ENCODE assay signal across 19 cellular contexts in the genomic region with DNA sequence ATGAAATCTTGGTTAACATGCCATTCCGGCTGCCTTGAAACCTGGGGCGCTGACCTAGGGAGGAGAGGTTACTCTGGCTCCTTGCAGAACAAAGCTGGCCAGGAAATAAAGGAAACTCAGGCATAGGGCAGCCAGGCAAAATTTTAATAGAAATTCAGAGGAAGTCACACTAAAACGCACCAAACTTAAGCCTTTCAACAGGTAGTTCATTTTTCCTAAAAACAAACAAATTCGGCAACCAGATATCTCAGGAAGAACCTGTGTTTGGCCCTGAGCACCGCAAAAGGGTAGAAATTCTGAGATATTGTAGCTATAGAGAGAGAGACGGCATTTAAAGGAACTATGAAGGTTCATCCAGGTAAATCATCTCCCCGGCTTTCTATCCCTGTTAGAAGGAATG.
"Had no signal": no experiment of that assay in that cellular context is flagged by ENCODE, and none has a peak within 500 bp of the region (broad histone marks: within the 10 kb centered on the region; RNA-seq: fewer than 3 reads in every experiment).

No MANE protein-coding gene starts in this region.

- DNase-seq: dermis blood vessel endothelial cell; foreskin melanocyte; head of caudate nucleus; kidney; left cardiac atrium; left ventricle myocardium inferior; lower lobe of right lung; nephron progenitor cell; psoas muscle; retina; right lobe of liver; stimulated activated CD4-positive, alpha-beta T cell treated with anti-CD3 and anti-CD28 coated beads, Interleukin-15, amount 100 ng/mL, for 24 hours; stimulated activated CD4-positive, alpha-beta T cell treated with anti-CD3 and anti-CD28 coated beads, Interleukin-1b, Interleukin-23, amount 100 ng/mL, for 48 hours; stimulated activated CD4-positive, alpha-beta T cell treated with anti-CD3 and anti-CD28 coated beads, Interleukin-4, amount 100 ng/mL, for 24 hours; stimulated activated naive B cell treated with anti-CD40 and anti-IgM and Interleukin-4, amounts not matched to agents 10 μg/mL and 1 μg/mL and 100 μg/mL, for 72 hours; trophoblast cell had no signal

- H3K27ac Mint-ChIP-seq: memory B cell, mesothelial cell of epicardium, nephron progenitor cell had no signal

- H3K4me1 Mint-ChIP-seq: mesothelial cell of epicardium, nephron progenitor cell had no signal

- H3K4me3 Mint-ChIP-seq: memory B cell; mesothelial cell of epicardium; nephron progenitor cell; stimulated activated naive B cell treated with anti-CD40 and anti-IgM and Interleukin-4, amounts not matched to agents 10 μg/mL and 1 μg/mL and 100 μg/mL, for 72 hours had no signal

- H3K9me3 Mint-ChIP-seq: nephron progenitor cell had no signal

- H3K27ac ChIP-seq: hepatocyte, left ventricle myocardium inferior, lower lobe of right lung, psoas muscle, right lobe of liver had no signal

- H3K4me3 ChIP-seq: hepatocyte, left ventricle myocardium inferior, lower lobe of right lung, psoas muscle, right lobe of liver had no signal

- ATAC-seq: lower lobe of right lung, psoas muscle had no signal

- H3K27me3 ChIP-seq: hepatocyte, right lobe of liver had no signal

- H3K36me3 Mint-ChIP-seq: mesothelial cell of epicardium had no signal

- H3K36me3 ChIP-seq: left ventricle myocardium inferior, lower lobe of right lung, right lobe of liver had no signal

- H3K9me3 ChIP-seq: left ventricle myocardium inferior, lower lobe of right lung, psoas muscle, right lobe of liver had no signal

- H3K27me3 Mint-ChIP-seq: memory B cell; stimulated activated naive B cell treated with anti-CD40 and anti-IgM and Interleukin-4, amounts not matched to agents 10 μg/mL and 1 μg/mL and 100 μg/mL, for 72 hours had no signal
